Comparison of ENCODE assay signal across 18 cellular contexts in genomic region chr5:85614482-85614881, GRCh38.
DNase-seq lines count a peak whose midpoint lies in the region; ATAC-seq, FAIRE-seq and TF ChIP-seq lines count a peak whose summit lies in the region.
"Had no signal": no experiment of that assay in that cellular context is flagged by ENCODE, and none has a peak within 500 bp of the region (broad histone marks: within the 10 kb centered on the region; RNA-seq: fewer than 3 reads in every experiment).

No MANE protein-coding gene starts in this region.

- H3K4me3 ChIP-seq in neural cell (ENCODE audit: low read length), result peak overlapping the region; percentile 3
- H3K4me3 ChIP-seq: BLaER1 treated with 17β-estradiol and CSF1 and Interleukin-3, amounts not matched to agents 10 nM and 100 nM; HAP-1; K562 had no signal

- ATAC-seq in GM21423 (IDR thresholded peaks at IDR 0.05; ENCODE audit: unreplicated experiment) (no peak), GM21786 (IDR thresholded peaks at IDR 0.05; ENCODE audit: unreplicated experiment) (no peak)
- ATAC-seq: CD8-positive, alpha-beta T cell; K562 had no signal

- FAIRE-seq in RCC 7860 (lab: Jason Lieb, UNC), result no peak
- FAIRE-seq: H1, HTR-8/SVneo, K562 had no signal

- no peaks in the 10 kb centered on the region for H4K20me1 ChIP-seq in neural cell (ENCODE audit: insufficient read depth)
- H4K20me1 ChIP-seq: BLaER1 treated with 17β-estradiol and CSF1 and Interleukin-3, amounts not matched to agents 10 nM and 100 nM had no signal

- no peak overlapping the region for H3K9ac ChIP-seq in neural cell (ENCODE audit: low read length)
- H3K9ac ChIP-seq: BLaER1 treated with 17β-estradiol and CSF1 and Interleukin-3, amounts not matched to agents 10 nM and 100 nM had no signal

- peak; percentile 83 for TF ChIP-seq EP300 in neural cell (conservative IDR thresholded peaks at IDR 0.05; ENCODE audit: poor library complexity, severe bottlenecking)

- H3K27me3 ChIP-seq in neural cell (ENCODE audit: insufficient read depth, low read depth, low read length), result no peaks in the 10 kb centered on the region
- H3K27me3 ChIP-seq: BLaER1 treated with 17β-estradiol and CSF1 and Interleukin-3, amounts not matched to agents 10 nM and 100 nM had no signal

- H3K4me2 ChIP-seq in neural cell (ENCODE audit: low read length), result no peak overlapping the region
- H3K4me2 ChIP-seq: BLaER1 treated with 17β-estradiol and CSF1 and Interleukin-3, amounts not matched to agents 10 nM and 100 nM had no signal

- no peaks in the 10 kb centered on the region for H3F3A ChIP-seq in neural cell (ENCODE audit: insufficient read depth, low read length, poor library complexity, severe bottlenecking)

- no peak for TF ChIP-seq CTCF in neural cell (IDR thresholded peaks at IDR 0.05; ENCODE audit: poor library complexity, severe bottlenecking)

- peak; percentile 19 for DNase-seq in A172 (ENCODE audit: low spot score)
- DNase-seq in HS-5 (ENCODE audit: low read depth), result peak; percentile 32
- peak; percentile 13 for DNase-seq in RCC 7860 (ENCODE audit: low spot score)
- DNase-seq in NCI-H345 treated with DMSO at 0.1 percent for 48 hours (lab: John Stamatoyannopoulos, UW; ENCODE audit: unreplicated experiment), result no peak
- DNase-seq: 8988T; CD8-positive, alpha-beta T cell; DMS 273 treated with DMSO at 0.1 percent for 48 hours; DMS79 treated with DMSO at 0.1 percent for 48 hours; GF-D8; IMR-90 had no signal

- peak overlapping the region; percentile 36 for H3K27ac ChIP-seq in neural cell (ENCODE audit: low read length)
- H3K27ac ChIP-seq: BLaER1 treated with 17β-estradiol and CSF1 and Interleukin-3, amounts not matched to agents 10 nM and 100 nM had no signal

- H2AFZ ChIP-seq in neural cell (ENCODE audit: low read depth, low read length), result peak overlapping the region; percentile 1

- TF ChIP-seq RAD21 in neural cell (conservative IDR thresholded peaks at IDR 0.05), result no peak

- no peaks in the 10 kb centered on the region for H3K36me3 ChIP-seq in neural cell (ENCODE audit: insufficient read depth, low read length)
- H3K36me3 ChIP-seq: BLaER1 treated with 17β-estradiol and CSF1 and Interleukin-3, amounts not matched to agents 10 nM and 100 nM; HAP-1 had no signal

- H3K9me2 ChIP-seq in neural cell (ENCODE audit: insufficient read depth, low read length), result no peaks in the 10 kb centered on the region

- no peaks in the 10 kb centered on the region for H3K9me3 ChIP-seq in neural cell (ENCODE audit: low read length)
- H3K9me3 ChIP-seq: HAP-1 had no signal

- H3K79me2 ChIP-seq in neural cell (replicated peaks; ENCODE audit: insufficient read depth, low read length), result no peaks in the 10 kb centered on the region

TF ChIP-seq in neural cell, 6 proteins besides CTCF, POLR2A, EP300 and RAD21:
- TF ChIP-seq POLR2AphosphoS5 (IDR thresholded peaks at IDR 0.05) (peak; percentile 50), SMC3 (conservative IDR thresholded peaks at IDR 0.05; ENCODE audit: poor library complexity) (no peak), TAF1 (IDR thresholded peaks at IDR 0.05; ENCODE audit: low read depth) (no peak)
